In genomic region chr18:45783097-45784075, GRCh38 we compare ENCODE assay signal across 17 cellular contexts. TPM values are rescaled to one million over a fixed set of nuclear protein-coding genes. Genes with fewer than 3 reads are reported as not detected.
DNase-seq lines count a peak whose midpoint lies in the region; ATAC-seq and TF ChIP-seq lines count a peak whose summit lies in the region.
"Had no signal": no experiment of that assay in that cellular context is flagged by ENCODE, and none has a peak within 500 bp of the region (broad histone marks: within the 10 kb centered on the region; RNA-seq: fewer than 3 reads in every experiment).

No MANE protein-coding gene starts in this region.

- no peaks in the 10 kb centered on the region for H3K9me3 ChIP-seq in mammary epithelial cell (replicated peaks; ENCODE audit: insufficient read depth, low read length)
- no peaks in the 10 kb centered on the region for H3K9me3 ChIP-seq in lower lobe of right lung
- H3K9me3 ChIP-seq in left lung: no peaks in the 10 kb centered on the region
- H3K9me3 ChIP-seq: adrenal gland had no signal

- intact Hi-C loops in mammary epithelial cell (cut with micrococcal nuclease): no loop called here
- intact Hi-C loops in head of caudate nucleus (cut with DNase I): no loop called here
- intact Hi-C loops in lower lobe of right lung (cut with DNase I): no loop called here
- intact Hi-C loops in left lung (cut with DNase I): no loop called here

- H3K27me3 ChIP-seq in mammary epithelial cell (ENCODE audit: insufficient read depth, low read length): no peaks in the 10 kb centered on the region
- no peaks in the 10 kb centered on the region for H3K27me3 ChIP-seq in lower lobe of right lung (ENCODE audit: low read depth)
- H3K27me3 ChIP-seq in left lung: no peaks in the 10 kb centered on the region
- H3K27me3 ChIP-seq: adrenal gland; BLaER1 treated with 17β-estradiol and CSF1 and Interleukin-3, amounts not matched to agents 10 nM and 100 nM had no signal

- ATAC-seq in lower lobe of right lung: no peak
- ATAC-seq in HG03095 (IDR thresholded peaks at IDR 0.05; ENCODE audit: unreplicated experiment): no peak
- ATAC-seq in left lung: no peak

- TF ChIP-seq CTCF in AG04449 (IDR thresholded peaks at IDR 0.05; ENCODE audit: insufficient read depth, low read length, missing control alignments): no peak
- TF ChIP-seq CTCF in mammary epithelial cell (conservative IDR thresholded peaks at IDR 0.05 in 1 of 2, IDR thresholded peaks at IDR 0.05 in 1 of 2; ENCODE audit: extremely low read depth in 1 of 2, insufficient read depth in 1 of 2, low read depth in 1 of 2, low read length in 2 of 2): no peak
- TF ChIP-seq CTCF in lower lobe of right lung (IDR thresholded peaks at IDR 0.05): no peak
- no peak for TF ChIP-seq CTCF in left lung (IDR thresholded peaks at IDR 0.05)

- peak overlapping the region; percentile 2 for H3K4me2 ChIP-seq in mammary epithelial cell (ENCODE audit: insufficient read depth, low read depth, low read length)

- in situ Hi-C loops in mammary epithelial cell (cut with MboI; ENCODE audit: low sequenced_read_pairs in 2 of 2): no loop called here

- dilution Hi-C loops in mammary epithelial cell (cut with HindIII; ENCODE audit: low sequenced_read_pairs): no loop called here

- POLR2A ChIA-PET in AG04449 (lab: Yijun Ruan, JAX): interaction anchor here (0.9 to 2.7 kb wide), 2 partner anchors 9 to 19 kb away, joined by 3 to 9 read pairs; no protein-coding TSS in a partner anchor

- no peak overlapping the region for H3K9ac ChIP-seq in mammary epithelial cell (ENCODE audit: insufficient read depth, low read length)
- H3K9ac ChIP-seq: BLaER1 treated with 17β-estradiol and CSF1 and Interleukin-3, amounts not matched to agents 10 nM and 100 nM had no signal

- peak overlapping the region; percentile 80 for H2AFZ ChIP-seq in mammary epithelial cell (ENCODE audit: low read depth, low read length)

- peaks cover 35% of the 10 kb centered on the region for H3K4me1 ChIP-seq in mammary epithelial cell (ENCODE audit: insufficient read depth, low read length)
- peaks cover 6% of the 10 kb centered on the region for H3K4me1 ChIP-seq in lower lobe of right lung
- no peaks in the 10 kb centered on the region for H3K4me1 ChIP-seq in left lung
- H3K4me1 ChIP-seq: adrenal gland had no signal

- peak overlapping the region; percentile 10 for H3K27ac ChIP-seq in mammary epithelial cell (ENCODE audit: insufficient read depth, low read depth, low read length)
- H3K27ac ChIP-seq in lower lobe of right lung: no peak overlapping the region
- H3K27ac ChIP-seq in left lung: no peak overlapping the region
- H3K27ac ChIP-seq: adrenal gland; BLaER1 treated with 17β-estradiol and CSF1 and Interleukin-3, amounts not matched to agents 10 nM and 100 nM; dorsolateral prefrontal cortex had no signal

- H3K36me3 ChIP-seq in mammary epithelial cell (ENCODE audit: insufficient read depth, low read length): no peaks in the 10 kb centered on the region
- no peaks in the 10 kb centered on the region for H3K36me3 ChIP-seq in lower lobe of right lung
- H3K36me3 ChIP-seq in left lung: no peaks in the 10 kb centered on the region
- H3K36me3 ChIP-seq: adrenal gland; BLaER1 treated with 17β-estradiol and CSF1 and Interleukin-3, amounts not matched to agents 10 nM and 100 nM had no signal

- DNase-seq in AG04449 (ENCODE audit: low read depth, low spot score): peak; percentile 59
- DNase-seq in HS-27A (ENCODE audit: low read depth): peak; percentile 68
- no peak for DNase-seq in mammary epithelial cell
- peak; percentile 65 for DNase-seq in kidney glomerular epithelial cell (lab: John Stamatoyannopoulos, UW)
- no peak for DNase-seq in head of caudate nucleus
- no peak for DNase-seq in lower lobe of right lung
- no peak for DNase-seq in left lung
- DNase-seq: activated CD4-positive, CD25-positive, alpha-beta regulatory T cell; adrenal gland; dorsolateral prefrontal cortex; NCI-H1417; SHP77 treated with DMSO at 0.1 percent for 48 hours had no signal

- H3K4me3 ChIP-seq in AG04449 (ENCODE audit: low read depth, low read length) (no peak overlapping the region), mammary epithelial cell (replicated peaks in 1 of 3; ENCODE audit: insufficient read depth in 1 of 3, low read depth in 2 of 3, low read length in 3 of 3) (no peak overlapping the region), lower lobe of right lung (no peak overlapping the region), left lung (no peak overlapping the region)
- H3K4me3 ChIP-seq: adrenal gland; BLaER1 treated with 17β-estradiol and CSF1 and Interleukin-3, amounts not matched to agents 10 nM and 100 nM; dorsolateral prefrontal cortex; lung had no signal

- no peaks in the 10 kb centered on the region for H3K79me2 ChIP-seq in mammary epithelial cell (ENCODE audit: insufficient read depth, low read length)

- 67% methylated on average over 9 of the region's 9 CpGs for WGBS in mammary epithelial cell (ENCODE audit: low coverage, missing lambda C conversion rate)

- CTCF ChIA-PET in AG04449 (lab: Yijun Ruan, JAX) (no interaction called here), mammary epithelial cell (lab: Charles Lee; ENCODE audit: low non-redundant PET) (no interaction called here)

- no peaks in the 10 kb centered on the region for H4K20me1 ChIP-seq in mammary epithelial cell (ENCODE audit: insufficient read depth, low read length)
- H4K20me1 ChIP-seq: BLaER1 treated with 17β-estradiol and CSF1 and Interleukin-3, amounts not matched to agents 10 nM and 100 nM had no signal

- BruUV-seq in mammary epithelial cell (replicated peaks; lab: Mats Ljungman, UMichigan): no TSS peak

RNA-seq across cellular contexts. Expression of gene SIGLEC15, which starts 42.1 kb away (rescaled TPM):
- under 1 TPM in 1 of 2 donors, not detected in 1; 0.17 TPM for total RNA-seq in mammary epithelial cell
- 0.03 TPM for polyA plus RNA-seq in mammary epithelial cell
- polyA minus RNA-seq in mammary epithelial cell: not detected
- 0.35 TPM for total RNA-seq in lower lobe of right lung
- total RNA-seq in left lung: under 1 TPM; 0.35 to 0.47 TPM
- total RNA-seq: G401, progenitor cell of endocrine pancreas had no signal

RNA-seq across cellular contexts. Expression of gene SLC14A1, which starts 59.4 kb away (rescaled TPM):
- under 1 TPM in 1 of 2 donors, not detected in 1; under 0.01 TPM for total RNA-seq in mammary epithelial cell
- 0.05 TPM for polyA plus RNA-seq in mammary epithelial cell
- not detected for polyA minus RNA-seq in mammary epithelial cell
- 21.8 TPM for total RNA-seq in lower lobe of right lung
- 1 to 10 TPM in 1 of 2 donors, under 1 TPM in 1; 0.86 to 1.6 TPM for total RNA-seq in left lung
- total RNA-seq: G401 had no signal

Comparison
In these comparisons a context has a peak if more than half of its experiments do, and no peak if none do; other contexts are left out.
1. DNase-seq: peak in AG04449 (single experiment), HS-27A (single experiment) and kidney glomerular epithelial cell (single experiment); none in mammary epithelial cell (single experiment), head of caudate nucleus (0 of 42), lower lobe of right lung (single experiment) and left lung (0 of 2).